In genomic region chr3:4356642-4357041, GRCh38 we compare ENCODE assay signal across 16 cellular contexts. TPM values are rescaled to one million over a fixed set of nuclear protein-coding genes. Genes with fewer than 3 reads are reported as not detected.
DNase-seq lines count a peak whose midpoint lies in the region; ATAC-seq and TF ChIP-seq lines count a peak whose summit lies in the region.
"Had no signal": no experiment of that assay in that cellular context is flagged by ENCODE, and none has a peak within 500 bp of the region (broad histone marks: within the 10 kb centered on the region; RNA-seq: fewer than 3 reads in every experiment).

No MANE protein-coding gene starts in this region.

- POLR2A ChIA-PET in naive thymus-derived CD8-positive, alpha-beta T cell (lab: Charles Lee) = no interaction called here

- intact Hi-C loops in left ventricle myocardium inferior (cut with micrococcal nuclease) (loop anchor here (10.0 kb wide), 1 partner anchor 138 kb away; the partner anchor contains the start of gene ITPR1), Right ventricle myocardium inferior (cut with DNase I) (loop anchor here (10.0 kb wide), 1 partner anchor 138 kb away; the partner anchor contains the start of gene ITPR1)

- no peaks in the 10 kb centered on the region for H3K9me3 ChIP-seq in left ventricle myocardium inferior (replicated peaks)

- DNase-seq in left ventricle myocardium inferior (no peak), Right ventricle myocardium inferior (ENCODE audit: missing footprints) (no peak)
- DNase-seq in stimulated activated CD4-positive, alpha-beta T cell treated with anti-CD3 and anti-CD28 coated beads, Interleukin-4, amount 100 ng/mL, for 24 hours = no peak
- no peak for DNase-seq in naive thymus-derived CD8-positive, alpha-beta T cell
- DNase-seq: DND-41, MM.1S, NCI-H2029, NCI-H446, NCI-H524 treated with DMSO at 0.1 percent for 48 hours, NCI-H774 had no signal

- H3K4me1 Mint-ChIP-seq in brain (peaks cover 21% of the 10 kb centered on the region), nephron (peaks cover 41% of the 10 kb centered on the region)
- peaks cover 4 to 10% (median 7%) of the 10 kb centered on the region in 4 donors for H3K4me1 Mint-ChIP-seq in naive thymus-derived CD8-positive, alpha-beta T cell
- H3K4me1 Mint-ChIP-seq: IgD-negative memory B cell had no signal

- no peaks in the 10 kb centered on the region for H3K27me3 ChIP-seq in left ventricle myocardium inferior (ENCODE audit: low read depth)

- H3K9me3 Mint-ChIP-seq in brain (no peaks in the 10 kb centered on the region), nephron (no peaks in the 10 kb centered on the region)
- no peaks in the 10 kb centered on the region for H3K9me3 Mint-ChIP-seq in naive thymus-derived CD8-positive, alpha-beta T cell
- H3K9me3 Mint-ChIP-seq: IgD-negative memory B cell had no signal

- peaks cover 22% of the 10 kb centered on the region for H3K4me1 ChIP-seq in left ventricle myocardium inferior

- ATAC-seq in Right ventricle myocardium inferior (no peak), GM21381 (IDR thresholded peaks at IDR 0.05; ENCODE audit: unreplicated experiment) (no peak)
- ATAC-seq in naive thymus-derived CD8-positive, alpha-beta T cell = no peak

- no peak overlapping the region for H3K4me3 ChIP-seq in left ventricle myocardium inferior

- H3K27me3 Mint-ChIP-seq in brain (no peaks in the 10 kb centered on the region), nephron (ENCODE audit: low read depth) (no peaks in the 10 kb centered on the region)
- H3K27me3 Mint-ChIP-seq in naive thymus-derived CD8-positive, alpha-beta T cell = no peaks in the 10 kb centered on the region
- H3K27me3 Mint-ChIP-seq: IgD-negative memory B cell had no signal

- peaks cover 6% of the 10 kb centered on the region for H3K36me3 ChIP-seq in left ventricle myocardium inferior

- H3K4me3 Mint-ChIP-seq in brain = no peak overlapping the region
- H3K4me3 Mint-ChIP-seq in nephron = no peak overlapping the region
- H3K4me3 Mint-ChIP-seq in naive thymus-derived CD8-positive, alpha-beta T cell = no peak overlapping the region
- H3K4me3 Mint-ChIP-seq: IgD-negative memory B cell had no signal

- H3K27ac Mint-ChIP-seq in brain (peak overlapping the region; percentile 3 to 93 (median 73)), nephron (peak overlapping the region; percentile 94 to 95 (median 95))
- no peak overlapping the region for H3K27ac Mint-ChIP-seq in naive thymus-derived CD8-positive, alpha-beta T cell
- H3K27ac Mint-ChIP-seq: IgD-negative memory B cell had no signal

- peak overlapping the region; percentile 38 for H3K27ac ChIP-seq in left ventricle myocardium inferior (replicated peaks)
- H3K27ac ChIP-seq: 22Rv1, KMS-11 had no signal

- H3K36me3 Mint-ChIP-seq in brain (peaks cover 8% of the 10 kb centered on the region), nephron (ENCODE audit: low read depth) (peaks cover 11% of the 10 kb centered on the region)
- H3K36me3 Mint-ChIP-seq in naive thymus-derived CD8-positive, alpha-beta T cell = peaks cover 0 to 12% (median 0%) of the 10 kb centered on the region in 3 donors

- TF ChIP-seq CTCF in left ventricle myocardium inferior (IDR thresholded peaks at IDR 0.05; ENCODE audit: borderline replicate concordance) (no peak), brain (conservative IDR thresholded peaks at IDR 0.05) (no peak), nephron (IDR thresholded peaks at IDR 0.05; ENCODE audit: unreplicated experiment in 3 of 3) (no peak)

RNA-seq across cellular contexts. Expression of gene SETMAR, which starts 53.5 kb away (rescaled TPM):
- total RNA-seq in left ventricle myocardium inferior (16.6 TPM), Right ventricle myocardium inferior (15.9 TPM)
- polyA plus RNA-seq in brain (ENCODE audit: insufficient read depth, low read depth, low replicate concordance) = 9.5 TPM
- total RNA-seq in naive thymus-derived CD8-positive, alpha-beta T cell = 10 to 100 TPM; 13.0 to 15.1 TPM
- 10 to 100 TPM in 2 of 3 donors, 1 to 10 TPM in 1; 8.0 to 18.3 (median 15.5) TPM for polyA plus RNA-seq in naive thymus-derived CD8-positive, alpha-beta T cell

Comparison
In these comparisons a context has a peak if more than half of its experiments do, and no peak if none do; other contexts are left out.
1. H3K27ac Mint-ChIP-seq: peak in brain (5 of 5) and nephron (3 of 3); none in naive thymus-derived CD8-positive, alpha-beta T cell (0 of 10).